In the genomic region with DNA sequence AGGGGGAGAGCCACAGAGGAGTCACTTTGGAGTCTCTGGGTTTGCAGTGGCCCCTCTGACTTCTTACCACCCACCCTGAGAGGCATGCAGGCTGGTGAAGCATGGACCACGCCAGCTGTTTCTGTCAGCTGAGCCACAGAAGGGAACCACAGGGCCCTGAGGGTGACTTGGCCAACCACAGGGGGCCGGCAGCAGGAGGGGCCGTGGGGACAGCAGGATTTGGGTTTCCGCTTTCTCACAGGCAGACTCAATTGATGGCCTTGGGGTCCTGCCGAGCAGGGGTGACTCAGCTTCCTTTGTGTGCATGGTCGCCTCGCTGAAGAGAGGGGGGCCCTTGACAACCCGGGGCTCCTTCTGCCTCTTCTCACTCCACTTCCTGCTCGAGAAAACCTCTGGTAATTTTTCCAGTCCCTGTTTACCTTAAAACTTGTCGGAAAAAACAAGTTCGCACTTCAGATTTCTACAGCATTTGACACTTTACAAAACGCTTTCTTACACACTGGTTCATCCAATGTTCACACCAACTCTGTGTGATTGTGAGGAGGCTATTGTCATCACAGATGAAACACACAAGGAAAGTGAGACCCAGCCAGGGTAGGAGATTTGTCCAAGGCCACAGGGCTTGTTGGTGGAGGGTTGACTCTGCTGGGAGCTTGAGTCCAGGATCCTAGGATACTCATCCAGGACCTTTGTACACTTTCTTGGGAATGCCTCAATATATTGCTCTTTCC, we compare ENCODE assay signal across 8 cellular contexts.
DNase-seq lines count a peak whose midpoint lies in the region; ATAC-seq and TF ChIP-seq lines count a peak whose summit lies in the region.

No MANE protein-coding gene starts in this region.

- H3K4me1 Mint-ChIP-seq in IgD-negative memory B cell, result peaks cover 31 to 59% (median 37%) of the 10 kb centered on the region in 3 donors
- H3K4me1 Mint-ChIP-seq in activated T-helper 17 cell treated with anti-CD3 and anti-CD28 coated beads, Interleukin-2, amount 50 U/mL, for 72 hours, result no peaks in the 10 kb centered on the region

- no peaks in the 10 kb centered on the region for H3K27me3 Mint-ChIP-seq in IgD-negative memory B cell
- peaks cover 4% of the 10 kb centered on the region for H3K27me3 Mint-ChIP-seq in activated T-helper 17 cell treated with anti-CD3 and anti-CD28 coated beads, Interleukin-2, amount 50 U/mL, for 72 hours

- peaks cover 0 to 6% (median 4%) of the 10 kb centered on the region in 3 donors for H3K9me3 Mint-ChIP-seq in IgD-negative memory B cell
- H3K9me3 Mint-ChIP-seq in activated T-helper 17 cell treated with anti-CD3 and anti-CD28 coated beads, Interleukin-2, amount 50 U/mL, for 72 hours, result peaks cover 4% of the 10 kb centered on the region

- TF ChIP-seq CTCF in GM12865 (IDR thresholded peaks at IDR 0.05; ENCODE audit: insufficient read depth, low read depth, low read length, missing control alignments), result no peak

- H3K4me3 ChIP-seq in GM12865 (ENCODE audit: low read depth, low read length), result no peak overlapping the region

- intact Hi-C loops in posterior vena cava (cut with DNase I), result no loop called here

- peaks cover 4% of the 10 kb centered on the region for H3K36me3 Mint-ChIP-seq in IgD-negative memory B cell
- H3K36me3 Mint-ChIP-seq in activated T-helper 17 cell treated with anti-CD3 and anti-CD28 coated beads, Interleukin-2, amount 50 U/mL, for 72 hours (ENCODE audit: low read depth), result no peaks in the 10 kb centered on the region

- H3K27ac Mint-ChIP-seq in IgD-negative memory B cell, result peak overlapping the region in 1 of 3 donors; percentile 6
- H3K27ac Mint-ChIP-seq in activated T-helper 17 cell treated with anti-CD3 and anti-CD28 coated beads, Interleukin-2, amount 50 U/mL, for 72 hours, result no peak overlapping the region

- H3K4me3 Mint-ChIP-seq in IgD-negative memory B cell, result peak overlapping the region in 3 of 4 donors; percentile 35 to 80 (median 76)
- no peak overlapping the region for H3K4me3 Mint-ChIP-seq in activated T-helper 17 cell treated with anti-CD3 and anti-CD28 coated beads, Interleukin-2, amount 50 U/mL, for 72 hours

- DNase-seq in GM12865 (ENCODE audit: low read depth) (peak; percentile 90), posterior vena cava (ENCODE audit: low spot score) (peak; percentile 85), NCI-H2171 treated with DMSO at 0.1 percent for 48 hours (lab: John Stamatoyannopoulos, UW) (no peak), HuH-7 (ENCODE audit: low spot score) (no peak), DMS153 (lab: John Stamatoyannopoulos, UW) (no peak)

- peak; percentile 90 for ATAC-seq in GM21717 (IDR thresholded peaks at IDR 0.05; ENCODE audit: unreplicated experiment)
- peak; percentile 26 for ATAC-seq in activated T-helper 17 cell treated with anti-CD3 and anti-CD28 coated beads, Interleukin-2, amount 50 U/mL, for 72 hours (replicated peaks)

Comparison
In these comparisons a context has a peak if more than half of its experiments do, and no peak if none do; other contexts are left out.
1. DNase-seq: peak in GM12865 (single experiment) and posterior vena cava (single experiment); none in NCI-H2171 treated with DMSO at 0.1 percent for 48 hours (single experiment), HuH-7 (single experiment) and DMS153 (single experiment).